ENCODE assay signal across 8 cellular contexts in genomic region chr12:116881867-116882507, GRCh38.
DNase-seq lines count a peak whose midpoint lies in the region; ATAC-seq and TF ChIP-seq lines count a peak whose summit lies in the region.

No MANE protein-coding gene starts in this region.

- H3K27me3 Mint-ChIP-seq in central memory CD8-positive, alpha-beta T cell, result peaks cover 85% of the 10 kb centered on the region

- peak overlapping the region; percentile 41; the same call in 1 of the 2 replicates for H3K9ac ChIP-seq in KMS-11

- H4K20me1 ChIP-seq in KMS-11 (ENCODE audit: insufficient read depth), result no peaks in the 10 kb centered on the region

- H3K4me3 Mint-ChIP-seq in central memory CD8-positive, alpha-beta T cell, result peak overlapping the region; percentile 52

- no peaks in the 10 kb centered on the region for H3K79me2 ChIP-seq in KMS-11 (ENCODE audit: insufficient read depth, low read depth)

- H3K27ac Mint-ChIP-seq in central memory CD8-positive, alpha-beta T cell (ENCODE audit: low read depth), result no peak overlapping the region

- H3K27ac ChIP-seq in KMS-11, result no peak overlapping the region

- DNase-seq in EL (peak; percentile 8), SHP77 (lab: John Stamatoyannopoulos, UW) (no peak), medulla oblongata (ENCODE audit: extremely low spot score) (no peak)
- no peak for DNase-seq in central memory CD8-positive, alpha-beta T cell (ENCODE audit: low spot score in 2 of 2)

- H3K36me3 ChIP-seq in KMS-11 (ENCODE audit: insufficient read depth), result no peaks in the 10 kb centered on the region
- H3K36me3 ChIP-seq in neuron (ENCODE audit: insufficient read depth, low read length), result no peaks in the 10 kb centered on the region

- peak overlapping the region; percentile 84 for H3K4me2 ChIP-seq in KMS-11

- H3K36me3 Mint-ChIP-seq in central memory CD8-positive, alpha-beta T cell (ENCODE audit: insufficient read depth), result no peaks in the 10 kb centered on the region

- H3K27me3 ChIP-seq in KMS-11 (ENCODE audit: insufficient read depth, low read depth), result peaks cover 15% of the 10 kb centered on the region
- peaks cover 61% of the 10 kb centered on the region for H3K27me3 ChIP-seq in neuron (ENCODE audit: insufficient read depth, low read length)

- no peak overlapping the region for H3K4me3 ChIP-seq in KMS-11 (IDR thresholded peaks at IDR 0.05; ENCODE audit: insufficient read depth, low read depth, low read length)
- peak overlapping the region; percentile 50 for H3K4me3 ChIP-seq in neuron (ENCODE audit: low read length)

- H3K9me3 ChIP-seq in neuron (ENCODE audit: low read length), result no peaks in the 10 kb centered on the region

- TF ChIP-seq CTCF in KMS-11 (conservative IDR thresholded peaks at IDR 0.05; ENCODE audit: low read depth, low read length), result no peak

- H3K4me1 ChIP-seq in KMS-11 (ENCODE audit: low read depth, poor library complexity, severe bottlenecking) (peaks cover 7% of the 10 kb centered on the region), neuron (ENCODE audit: insufficient read depth, low read length) (peaks cover 36% of the 10 kb centered on the region)

- ATAC-seq in central memory CD8-positive, alpha-beta T cell (replicated peaks; ENCODE audit: extremely low read depth, poor library complexity, severe bottlenecking), result no peak
- ATAC-seq in GM18867 (IDR thresholded peaks at IDR 0.05; ENCODE audit: unreplicated experiment), result no peak
- no peak for ATAC-seq in HG02763 (IDR thresholded peaks at IDR 0.05; ENCODE audit: unreplicated experiment)

- H3K9me3 Mint-ChIP-seq in central memory CD8-positive, alpha-beta T cell, result no peaks in the 10 kb centered on the region

- H2AFZ ChIP-seq in KMS-11 (ENCODE audit: low read depth) (peak overlapping the region; percentile 57; the same call in 1 of the 2 replicates), neuron (ENCODE audit: low read depth, low read length) (peak overlapping the region; percentile 53)

- peaks cover 26% of the 10 kb centered on the region for H3K4me1 Mint-ChIP-seq in central memory CD8-positive, alpha-beta T cell
